Comparison of ENCODE assay signal across 8 cellular contexts in the genomic region with DNA sequence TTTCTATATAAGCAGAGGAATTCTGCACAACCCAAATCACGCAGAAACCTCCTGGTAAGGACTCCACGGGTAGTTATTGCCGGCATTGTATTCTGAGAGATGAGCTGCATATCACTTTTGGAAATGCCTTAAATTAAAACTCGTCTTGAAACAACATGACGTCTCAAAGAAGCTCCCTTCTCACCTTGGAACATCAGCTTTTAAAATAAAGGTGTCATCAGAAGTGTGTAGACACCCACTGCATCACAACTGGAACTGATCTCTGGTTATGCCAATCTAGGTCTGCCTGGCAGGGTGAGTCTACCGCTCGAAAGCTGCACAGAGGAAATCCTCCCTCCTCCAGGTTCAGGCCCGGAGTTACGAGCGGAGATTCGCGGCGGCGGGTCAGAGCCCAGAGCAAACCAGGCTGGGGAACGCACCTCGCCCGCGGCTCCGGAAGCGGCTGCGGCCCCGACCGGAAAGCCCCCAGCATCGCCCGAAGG. TPM values are rescaled to one million over a fixed set of nuclear protein-coding genes. Genes with fewer than 3 reads are reported as not detected.
DNase-seq lines count a peak whose midpoint lies in the region; ATAC-seq and TF ChIP-seq lines count a peak whose summit lies in the region.

No MANE protein-coding gene starts in this region.

- H3K27ac Mint-ChIP-seq in endothelial cell (ENCODE audit: unreplicated experiment) (peak overlapping the region; percentile 76), nephron (peak overlapping the region; percentile 90 to 94 (median 92))

- H3K4me1 Mint-ChIP-seq in endothelial cell (ENCODE audit: unreplicated experiment) (peaks cover 38% of the 10 kb centered on the region), nephron (peaks cover 46% of the 10 kb centered on the region)

- no peaks in the 10 kb centered on the region for H3K4me1 ChIP-seq in NT2/D1 (ENCODE audit: insufficient read depth, insufficient read length)

- H3K4me3 Mint-ChIP-seq in endothelial cell (ENCODE audit: unreplicated experiment), result peak overlapping the region; percentile 95
- peak overlapping the region; percentile 85 to 94 (median 91) for H3K4me3 Mint-ChIP-seq in nephron

- H3K27me3 ChIP-seq in BJ (ENCODE audit: control insufficient read depth, insufficient read depth, low read length) (no peaks in the 10 kb centered on the region), NT2/D1 (ENCODE audit: insufficient read depth, insufficient read length) (peaks cover 11% of the 10 kb centered on the region)

- no peak for DNase-seq in BJ (ENCODE audit: low read depth)
- DNase-seq in NT2/D1 (ENCODE audit: low read depth, low spot score), result no peak
- DNase-seq in endothelial cell (ENCODE audit: low spot score), result no peak
- no peak for DNase-seq in NCI-H2029 treated with DMSO at 0.1 percent for 48 hours (lab: John Stamatoyannopoulos, UW)
- no peak for DNase-seq in GM03348 (ENCODE audit: low spot score)

- H3K36me3 Mint-ChIP-seq in endothelial cell (ENCODE audit: low read depth, unreplicated experiment) (peaks cover 6% of the 10 kb centered on the region), nephron (ENCODE audit: low read depth) (peaks cover 5% of the 10 kb centered on the region)

- ATAC-seq in GM19468 (IDR thresholded peaks at IDR 0.05; ENCODE audit: extremely low read depth, unreplicated experiment) (peak; percentile 1), HG03571 (IDR thresholded peaks at IDR 0.05; ENCODE audit: unreplicated experiment) (no peak)

- H3K9me3 Mint-ChIP-seq in endothelial cell (ENCODE audit: unreplicated experiment) (no peaks in the 10 kb centered on the region), nephron (no peaks in the 10 kb centered on the region)

- H3K36me3 ChIP-seq in BJ (ENCODE audit: control insufficient read depth, insufficient read depth, low read length), result no peaks in the 10 kb centered on the region
- no peaks in the 10 kb centered on the region for H3K36me3 ChIP-seq in NT2/D1 (ENCODE audit: insufficient read depth, insufficient read length, low read length)

- peak overlapping the region; percentile 90 for H3K9ac ChIP-seq in NT2/D1 (ENCODE audit: insufficient read length, low read depth)

- CTCF ChIA-PET in BJ (lab: Yijun Ruan, JAX), result interaction anchor here (2.0 kb wide), 1 partner anchor 174 kb away, joined by 7 read pairs; no protein-coding TSS in a partner anchor

- POLR2A ChIA-PET in BJ (lab: Charles Lee), result no interaction called here

- H3K27me3 Mint-ChIP-seq in endothelial cell (ENCODE audit: unreplicated experiment), result peaks cover 11% of the 10 kb centered on the region
- no peaks in the 10 kb centered on the region for H3K27me3 Mint-ChIP-seq in nephron (ENCODE audit: low read depth)

- no peak for TF ChIP-seq CTCF in BJ (IDR thresholded peaks at IDR 0.05; ENCODE audit: insufficient read depth, low read depth, low read length)
- TF ChIP-seq CTCF in endothelial cell (IDR thresholded peaks at IDR 0.05; ENCODE audit: unreplicated experiment), result no peak
- no peak for TF ChIP-seq CTCF in nephron (IDR thresholded peaks at IDR 0.05; ENCODE audit: unreplicated experiment in 3 of 3)

- H3K4me3 ChIP-seq in BJ (ENCODE audit: low read depth, low read length) (peak overlapping the region; percentile 72), NT2/D1 (ENCODE audit: insufficient read length, low read depth) (peak overlapping the region; percentile 85)

- no peaks in the 10 kb centered on the region for H3K9me3 ChIP-seq in NT2/D1 (ENCODE audit: insufficient read depth, low read length)

RNA-seq across cellular contexts. Expression of gene SLC12A2, which starts 1.0 kb away (rescaled TPM):
- 4.8 and 8.0 TPM in 2 replicates for polyA plus RNA-seq in BJ (2011; rRNA removed)
- polyA minus RNA-seq in BJ (2011; rRNA and poly(A)+ RNA removed), result 12.2 and 12.8 TPM in 2 replicates
- total RNA-seq in endothelial cell (ENCODE audit: unreplicated experiment), result 45.7 TPM
